In the genomic region with DNA sequence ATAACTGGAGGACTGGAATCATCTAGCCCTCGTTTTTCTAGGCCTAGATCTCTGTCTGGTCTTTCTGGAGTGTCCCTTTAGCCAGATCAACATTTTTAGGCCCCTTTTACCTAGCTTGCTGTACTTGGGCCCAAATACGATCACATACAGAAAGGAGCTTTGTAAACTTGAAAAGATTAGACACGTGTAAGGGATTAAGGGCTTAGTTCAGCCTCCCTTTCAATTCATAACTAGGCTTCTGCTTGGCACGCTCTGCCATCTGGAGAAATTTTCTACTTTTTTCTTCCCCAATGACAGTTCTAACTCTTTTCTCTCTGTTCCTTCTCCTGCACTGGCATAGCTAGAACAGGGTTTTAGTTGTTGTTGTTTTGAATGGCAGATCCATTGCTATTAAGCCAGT, we compare ENCODE assay signal across 19 cellular contexts.
DNase-seq lines count a peak whose midpoint lies in the region; ATAC-seq and TF ChIP-seq lines count a peak whose summit lies in the region.
"Had no signal": no experiment of that assay in that cellular context is flagged by ENCODE, and none has a peak within 500 bp of the region (broad histone marks: within the 10 kb centered on the region; RNA-seq: fewer than 3 reads in every experiment).

No MANE protein-coding gene starts in this region.

- H3K27me3 ChIP-seq in A673 (replicated peaks; ENCODE audit: insufficient read depth, low read depth, low read length, poor library complexity) (no peaks in the 10 kb centered on the region), spleen (replicated peaks in 1 of 7) (no peaks in the 10 kb centered on the region)
- H3K27me3 ChIP-seq: BLaER1 had no signal

- in situ Hi-C loops in GM13977 (cut with MboI; ENCODE audit: low pct_unique_long_range_greater_than_20kb, low sequenced_read_pairs, unreplicated experiment) = no loop called here

- H3K36me3 ChIP-seq in A673 (ENCODE audit: insufficient read depth, low read length, poor library complexity, severe bottlenecking) (no peaks in the 10 kb centered on the region), spleen (no peaks in the 10 kb centered on the region)
- H3K36me3 ChIP-seq: BLaER1 had no signal

- POLR2A ChIA-PET in A673 (lab: Charles Lee; ENCODE audit: low non-redundant PET) = no interaction called here

- H3K9me3 ChIP-seq in A673 (ENCODE audit: low read depth, low read length, poor library complexity, severe bottlenecking) = no peaks in the 10 kb centered on the region
- peaks cover 0 to 2% (median 0%) of the 10 kb centered on the region in 8 donors for H3K9me3 ChIP-seq in spleen
- H3K9me3 ChIP-seq: Caco-2 had no signal

- intact Hi-C loops in A673 (cut with micrococcal nuclease; ENCODE audit: unreplicated experiment) (no loop called here), spleen (cut with DNase I; ENCODE audit: low total_unique reads) (no loop called here)

- 70 to 80% (median 77%) methylated on average over 4 of the region's 4 CpGs for WGBS in spleen, 5 donors

- no peak for ATAC-seq in GM21390 (IDR thresholded peaks at IDR 0.05; ENCODE audit: unreplicated experiment)
- ATAC-seq: CD8-positive, alpha-beta T cell had no signal

- no peak for TF ChIP-seq POLR2A in spleen (IDR thresholded peaks at IDR 0.05)

- TF ChIP-seq CTCF in A673 (conservative IDR thresholded peaks at IDR 0.05; ENCODE audit: low read depth, low read length) (no peak), spleen (IDR thresholded peaks at IDR 0.05 in 8 of 11, conservative IDR thresholded peaks at IDR 0.05 in 3 of 11) (no peak), GM13977 (IDR thresholded peaks at IDR 0.05; ENCODE audit: extremely low read depth, insufficient read depth, missing control alignments) (no peak)

- BruUV-seq in A673 (replicated peaks; lab: Mats Ljungman, UMichigan) = no TSS peak

- H3K4me3 ChIP-seq in A673 (ENCODE audit: low read depth, low read length, poor library complexity, severe bottlenecking) (no peak overlapping the region), spleen (no peak overlapping the region)
- H3K4me3 ChIP-seq: BLaER1, GM23248 had no signal

- H3K4me1 ChIP-seq in A673 (ENCODE audit: insufficient read depth, low read length, poor library complexity, severe bottlenecking) (peaks cover 39% of the 10 kb centered on the region), spleen (peaks cover 0 to 9% (median 4%) of the 10 kb centered on the region in 6 donors)
- H3K4me1 ChIP-seq: Caco-2 had no signal

- CTCF ChIA-PET in A673 (lab: Charles Lee) = no interaction called here

- H3K27ac ChIP-seq in A673 (ENCODE audit: low read depth, low read length, poor library complexity, severe bottlenecking) (peak overlapping the region; percentile 82), spleen (peak overlapping the region in 7 of 8 donors; percentile 32 to 76 (median 65))
- H3K27ac ChIP-seq: BLaER1, C4-2B, GM23248 had no signal

- DNase-seq in A673 (ENCODE audit: low spot score) (peak; percentile 54), NCI-H524 (lab: John Stamatoyannopoulos, UW) (peak; percentile 43 to 78), NCI-H82 treated with DMSO at 0.1 percent for 48 hours (lab: John Stamatoyannopoulos, UW; ENCODE audit: unreplicated experiment) (peak; percentile 95), spleen (no peak), GM13977 (ENCODE audit: low spot score) (no peak), NCI-H2171 (lab: John Stamatoyannopoulos, UW) (no peak)
- DNase-seq: 8988T; Caco-2; CD4-positive, CD25-positive, alpha-beta regulatory T cell; CD8-positive, alpha-beta T cell; DMS53; DMS79 treated with DMSO at 0.1 percent for 48 hours; GF-D8; GM23248; H7; HCEC 1CT had no signal

Comparison
In these comparisons a context has a peak if more than half of its experiments do, and no peak if none do; other contexts are left out.
1. DNase-seq: peak in A673 (single experiment), NCI-H524 (2 of 2) and NCI-H82 treated with DMSO at 0.1 percent for 48 hours (single experiment); none in spleen (single experiment), GM13977 (single experiment) and NCI-H2171 (single experiment).